ENCODE assay signal across 1 cellular context in the genomic region with DNA sequence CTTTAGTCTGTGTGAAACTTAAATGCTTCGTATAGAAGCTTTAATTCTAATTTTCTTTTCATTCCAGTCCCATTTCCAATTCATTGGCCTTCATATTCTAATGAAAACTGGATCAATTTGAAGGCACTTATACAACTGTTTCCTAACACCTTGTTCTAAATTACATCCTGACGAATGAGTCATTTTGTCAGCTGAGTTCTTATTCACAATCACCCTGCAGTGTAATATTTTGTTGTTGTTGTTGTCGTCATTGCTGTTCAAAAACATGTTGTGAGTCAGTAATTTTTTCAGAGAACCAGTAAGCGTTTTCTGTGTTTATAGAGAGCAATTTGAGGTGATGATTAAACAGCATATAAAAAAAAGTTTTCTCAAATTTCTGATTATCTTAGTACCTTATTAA.
TF ChIP-seq lines count a peak whose summit lies in the region.

No MANE protein-coding gene starts in this region.

TF ChIP-seq in K562, 482 proteins besides CTCF, POLR2A, EP300 and RAD21 (continued from another document):
- TF ChIP-seq PBX2 (CRISPR knock-in tag; IDR thresholded peaks at IDR 0.05; ENCODE audit: low read depth) (no peak), PBX2 (tag; conservative IDR thresholded peaks at IDR 0.05; ENCODE audit: low read depth) (no peak), PRMT5 (CRISPR knock-in tag; IDR thresholded peaks at IDR 0.05) (no peak), FOSL1 (tag; conservative IDR thresholded peaks at IDR 0.05) (peak; percentile 68), DACH1 (IDR thresholded peaks at IDR 0.05; ENCODE audit: partially characterized antibody) (peak; percentile 40)
TF ChIP-seq in K562: peak in this region for 5.
